Comparison of ENCODE assay signal across 9 cellular contexts in genomic region chr4:114132830-114133229, GRCh38.
DNase-seq lines count a peak whose midpoint lies in the region; ATAC-seq and TF ChIP-seq lines count a peak whose summit lies in the region.
"Had no signal": no experiment of that assay in that cellular context is flagged by ENCODE, and none has a peak within 500 bp of the region (broad histone marks: within the 10 kb centered on the region; RNA-seq: fewer than 3 reads in every experiment).

No MANE protein-coding gene starts in this region.

- intact Hi-C loops in CD8-positive, alpha-beta T cell (cut with DNase I, micrococcal nuclease), result no loop called here
- intact Hi-C loops in gastrocnemius medialis (cut with DNase I; ENCODE audit: low total_unique reads), result no loop called here

- H3K4me1 Mint-ChIP-seq in CD8-positive, alpha-beta T cell (ENCODE audit: low read depth), result no peaks in the 10 kb centered on the region

- H3K27me3 Mint-ChIP-seq in CD8-positive, alpha-beta T cell (ENCODE audit: low read depth), result no peaks in the 10 kb centered on the region

- no peaks in the 10 kb centered on the region for H3K36me3 ChIP-seq in CD8-positive, alpha-beta T cell (ENCODE audit: insufficient read depth, low read length)
- no peaks in the 10 kb centered on the region for H3K36me3 ChIP-seq in gastrocnemius medialis

- CTCF ChIA-PET in CD8-positive, alpha-beta T cell (lab: Charles Lee), result no interaction called here

- POLR2A ChIA-PET in CD8-positive, alpha-beta T cell (lab: Charles Lee), result no interaction called here

- no peak overlapping the region for H3K27ac ChIP-seq in CD8-positive, alpha-beta T cell (ENCODE audit: low read depth, low read length)
- no peak overlapping the region for H3K27ac ChIP-seq in gastrocnemius medialis

- DNase-seq in CD8-positive, alpha-beta T cell, result no peak
- DNase-seq in LNCaP clone FGC (ENCODE audit: low read depth) (no peak), germinal center (ENCODE audit: low spot score) (peak; percentile 4), gastrocnemius medialis (no peak), cerebellar cortex (ENCODE audit: low spot score) (no peak), SIG-M5 treated with dmso at 0.1 percent for 504 hours (lab: John Stamatoyannopoulos, UW; ENCODE audit: unreplicated experiment) (no peak)
- no peak for DNase-seq in stimulated activated CD4-positive, alpha-beta T cell treated with anti-CD3 and anti-CD28 coated beads, Interleukin-2, amount 100 ng/mL, for 48 hours
- DNase-seq: activated T-cell treated with anti-CD3 and anti-CD28 coated beads, Interleukin-2, amount 50 U/mL, for 1 hour had no signal

- in situ Hi-C loops in gastrocnemius medialis (cut with MboI; ENCODE audit: low sequenced_read_pairs in 4 of 4), result no loop called here

- H3K4me3 ChIP-seq in CD8-positive, alpha-beta T cell (ENCODE audit: low read depth, low read length), result no peak overlapping the region
- no peak overlapping the region for H3K4me3 ChIP-seq in LNCaP clone FGC (ENCODE audit: low read depth, low read length)
- H3K4me3 ChIP-seq in gastrocnemius medialis, result no peak overlapping the region

- H3K4me3 Mint-ChIP-seq in CD8-positive, alpha-beta T cell, result no peak overlapping the region

- H3K9me3 ChIP-seq in CD8-positive, alpha-beta T cell (ENCODE audit: low read length), result no peaks in the 10 kb centered on the region
- H3K9me3 ChIP-seq in gastrocnemius medialis, result no peaks in the 10 kb centered on the region

- no peak for TF ChIP-seq CTCF in CD8-positive, alpha-beta T cell (IDR thresholded peaks at IDR 0.05)
- peak; percentile 18; the same call in 1 of the 2 replicates for TF ChIP-seq CTCF in LNCaP clone FGC (IDR thresholded peaks at IDR 0.05; ENCODE audit: control insufficient read depth, extremely low read depth, insufficient read depth)
- no peak for TF ChIP-seq CTCF in gastrocnemius medialis (IDR thresholded peaks at IDR 0.05 in 4 of 5, conservative IDR thresholded peaks at IDR 0.05 in 1 of 5)

- peak; percentile 49 for ATAC-seq in CD8-positive, alpha-beta T cell
- peak; percentile 66 for ATAC-seq in GM21360 (IDR thresholded peaks at IDR 0.05; ENCODE audit: unreplicated experiment)
- ATAC-seq in gastrocnemius medialis, result no peak

- no peaks in the 10 kb centered on the region for H3K36me3 Mint-ChIP-seq in CD8-positive, alpha-beta T cell

- H3K27ac Mint-ChIP-seq in CD8-positive, alpha-beta T cell, result no peak overlapping the region

- no peaks in the 10 kb centered on the region for H3K9me3 Mint-ChIP-seq in CD8-positive, alpha-beta T cell

- H3K27me3 ChIP-seq in CD8-positive, alpha-beta T cell (ENCODE audit: insufficient read depth, low read length), result no peaks in the 10 kb centered on the region
- no peaks in the 10 kb centered on the region for H3K27me3 ChIP-seq in gastrocnemius medialis

- H3K4me1 ChIP-seq in CD8-positive, alpha-beta T cell (ENCODE audit: insufficient read depth, low read length), result no peaks in the 10 kb centered on the region
- H3K4me1 ChIP-seq in gastrocnemius medialis, result no peaks in the 10 kb centered on the region

- no peak for TF ChIP-seq POLR2A in gastrocnemius medialis (IDR thresholded peaks at IDR 0.05)

Comparison
In these comparisons a context has a peak if more than half of its experiments do, and no peak if none do; other contexts are left out.
1. ATAC-seq: peak in CD8-positive, alpha-beta T cell (single experiment) and GM21360 (single experiment); none in gastrocnemius medialis (0 of 2).